ENCODE assay signal across 22 cellular contexts in the genomic region with DNA sequence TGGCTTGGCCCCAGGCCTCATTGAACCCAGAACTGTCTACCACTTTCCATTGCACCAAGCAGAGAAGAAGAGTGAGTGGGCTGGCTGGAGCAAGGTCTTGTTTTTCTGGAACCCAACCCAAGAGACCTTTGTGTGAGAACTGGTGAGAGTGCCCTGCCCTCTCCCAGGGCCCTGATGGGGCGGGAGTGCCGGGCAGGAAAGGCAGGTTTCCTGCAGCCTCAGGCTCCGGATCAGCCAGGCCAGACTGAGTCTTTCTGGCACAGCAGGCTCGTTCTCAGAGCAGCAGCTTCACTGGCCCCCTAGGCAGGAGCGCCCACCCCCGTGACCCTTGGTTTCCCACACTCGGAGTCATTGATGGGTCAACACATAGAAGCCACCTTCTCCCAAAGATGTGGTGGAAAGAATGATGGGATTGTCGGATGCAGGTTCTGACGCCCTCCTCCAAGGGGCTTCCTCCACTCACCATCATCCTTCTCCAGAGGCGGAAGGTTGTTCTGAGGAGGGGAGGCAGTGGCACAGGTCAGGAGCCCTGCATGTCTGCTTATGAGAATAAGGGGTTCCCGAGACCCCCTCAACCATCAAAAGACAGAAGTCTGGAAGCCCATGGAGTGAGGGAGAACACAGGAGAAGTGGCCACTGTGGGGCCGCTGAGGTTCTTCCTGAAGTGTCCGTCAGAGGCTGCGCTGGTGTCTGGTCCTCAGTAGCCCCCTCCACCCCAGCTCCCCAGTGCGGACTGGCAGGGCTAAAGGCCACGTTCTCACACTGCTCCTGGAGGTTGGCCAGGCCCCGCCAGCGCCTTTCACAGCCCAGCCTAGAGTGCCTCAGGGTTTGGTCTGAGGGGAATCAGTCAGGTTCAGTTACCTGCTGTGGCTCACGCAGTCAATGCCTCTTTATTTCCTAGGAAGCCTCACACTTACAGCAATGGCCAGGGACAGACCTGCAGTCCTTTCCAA.
DNase-seq lines count a peak whose midpoint lies in the region; ATAC-seq and TF ChIP-seq lines count a peak whose summit lies in the region.
"Had no signal": no experiment of that assay in that cellular context is flagged by ENCODE, and none has a peak within 500 bp of the region (broad histone marks: within the 10 kb centered on the region; RNA-seq: fewer than 3 reads in every experiment).

No MANE protein-coding gene starts in this region.

- TF ChIP-seq CTCF in heart right ventricle (IDR thresholded peaks at IDR 0.05) (no peak), left ventricle myocardium inferior (IDR thresholded peaks at IDR 0.05; ENCODE audit: borderline replicate concordance) (no peak), mucosa of descending colon (IDR thresholded peaks at IDR 0.05) (no peak), vagina (IDR thresholded peaks at IDR 0.05) (no peak)

- DNase-seq in heart right ventricle (no peak), left ventricle myocardium inferior (no peak), mucosa of descending colon (peak in 2 of 3 donors; percentile 47 to 64), vagina (ENCODE audit: extremely low spot score in 2 of 2) (no peak), RKO (ENCODE audit: low spot score) (no peak), SHP77 treated with DMSO at 0.1 percent for 48 hours (lab: John Stamatoyannopoulos, UW) (no peak), NCI-H446 treated with DMSO at 0.1 percent for 48 hours (lab: John Stamatoyannopoulos, UW) (no peak)
- DNase-seq: activated CD4-positive, alpha-beta T cell treated with anti-CD3 and anti-CD28 coated beads, Interleukin-2, amount 10 ng/mL, durations not matched to agents 7 days and 5 days; activated CD8-positive, alpha-beta memory T cell treated with anti-CD3 and anti-CD28 coated beads, Interleukin-2, amount 50 U/mL, for 4 hours; activated effector memory CD4-positive, alpha-beta T cell treated with anti-CD3 and anti-CD28 coated beads, Interleukin-2, amount 50 U/mL, for 16 hours; COR-L47; MG63; NCI-H1436 treated with DMSO at 0.1 percent for 48 hours; NCI-H69; SJCRH30; stimulated activated CD4-positive, alpha-beta T cell treated with anti-CD3 and anti-CD28 coated beads, Interleukin-4, amount 100 ng/mL, for 4 hours; stimulated activated naive CD8-positive, alpha-beta T cell treated with anti-CD3 and anti-CD28 coated beads, Interleukin-15, amount 100 ng/mL, for 72 hours; T-helper 1 cell had no signal

- H3K36me3 ChIP-seq in heart right ventricle, result no peaks in the 10 kb centered on the region
- no peaks in the 10 kb centered on the region for H3K36me3 ChIP-seq in left ventricle myocardium inferior
- H3K36me3 ChIP-seq in esophagus (ENCODE audit: control insufficient read depth in 2 of 2, insufficient read depth in 2 of 2, low read length in 1 of 2), result no peaks in the 10 kb centered on the region
- H3K36me3 ChIP-seq in mucosa of descending colon (ENCODE audit: low read depth), result no peaks in the 10 kb centered on the region
- H3K36me3 ChIP-seq in vagina, result no peaks in the 10 kb centered on the region
- H3K36me3 ChIP-seq: MG63, neural progenitor cell, prostate gland, SJCRH30, upper lobe of left lung had no signal

- intact Hi-C loops in heart right ventricle (cut with DNase I) (no loop called here), left ventricle myocardium inferior (cut with micrococcal nuclease) (no loop called here), mucosa of descending colon (cut with DNase I, micrococcal nuclease) (no loop called here), vagina (cut with DNase I) (no loop called here)

- H3K27me3 ChIP-seq in heart right ventricle, result no peaks in the 10 kb centered on the region
- no peaks in the 10 kb centered on the region for H3K27me3 ChIP-seq in left ventricle myocardium inferior (ENCODE audit: low read depth)
- no peaks in the 10 kb centered on the region for H3K27me3 ChIP-seq in esophagus (ENCODE audit: control insufficient read depth in 1 of 2, insufficient read depth in 2 of 2, low read length in 2 of 2)
- no peaks in the 10 kb centered on the region for H3K27me3 ChIP-seq in vagina
- H3K27me3 ChIP-seq: MG63, neural progenitor cell, SJCRH30, upper lobe of left lung had no signal

- ATAC-seq in heart right ventricle (peak; percentile 40 to 74 (median 66)), mucosa of descending colon (peak; percentile 70)
- ATAC-seq: stimulated activated naive CD8-positive, alpha-beta T cell treated with anti-CD3 and anti-CD28 coated beads, Interleukin-15, amount 100 ng/mL, for 72 hours had no signal

- peaks cover 0 to 5% (median 0%) of the 10 kb centered on the region in 11 donors for H3K9me3 ChIP-seq in heart right ventricle
- peaks cover 5% of the 10 kb centered on the region for H3K9me3 ChIP-seq in left ventricle myocardium inferior (replicated peaks)
- no peaks in the 10 kb centered on the region for H3K9me3 ChIP-seq in esophagus (ENCODE audit: control insufficient read depth in 2 of 2, insufficient read depth in 1 of 2, low read depth in 1 of 2, low read length in 1 of 2)
- H3K9me3 ChIP-seq in mucosa of descending colon, result no peaks in the 10 kb centered on the region
- H3K9me3 ChIP-seq in vagina, result no peaks in the 10 kb centered on the region
- H3K9me3 ChIP-seq: MG63, prostate gland had no signal

- peak overlapping the region in 3 of 10 donors; percentile 1 to 49 (median 12) for H3K27ac ChIP-seq in heart right ventricle
- H3K27ac ChIP-seq in left ventricle myocardium inferior (replicated peaks), result no peak overlapping the region
- H3K27ac ChIP-seq in esophagus (ENCODE audit: low read depth in 2 of 2, low read length in 1 of 2), result peak overlapping the region; percentile 81 to 96
- H3K27ac ChIP-seq in vagina, result peak overlapping the region; percentile 36
- H3K27ac ChIP-seq: neural progenitor cell, prostate gland, SJCRH30, upper lobe of left lung had no signal

- no peak for TF ChIP-seq POLR2A in vagina (IDR thresholded peaks at IDR 0.05)

- H3K4me3 ChIP-seq in heart right ventricle, result no peak overlapping the region
- no peak overlapping the region for H3K4me3 ChIP-seq in left ventricle myocardium inferior
- no peak overlapping the region for H3K4me3 ChIP-seq in esophagus (ENCODE audit: low read depth in 1 of 2, low read length in 2 of 2)
- no peak overlapping the region for H3K4me3 ChIP-seq in mucosa of descending colon
- H3K4me3 ChIP-seq in vagina, result no peak overlapping the region
- H3K4me3 ChIP-seq: MG63, neural progenitor cell, prostate gland, SJCRH30, upper lobe of left lung had no signal

- WGBS in heart right ventricle, 2 donors, result 76 to 78% methylated on average over 19 of the region's 19 CpGs
- WGBS in esophagus, 2 donors, result 58 to 59% methylated on average over 19 of the region's 19 CpGs

- H3K4me1 ChIP-seq in heart right ventricle (peaks cover 0 to 24% (median 5%) of the 10 kb centered on the region in 9 donors), left ventricle myocardium inferior (peaks cover 19% of the 10 kb centered on the region), esophagus (ENCODE audit: control insufficient read depth in 2 of 2, insufficient read depth in 2 of 2, low read length in 1 of 2) (peaks cover 11 to 35% of the 10 kb centered on the region in 2 donors), mucosa of descending colon (ENCODE audit: low read depth) (peaks cover 16% of the 10 kb centered on the region), vagina (peaks cover 21% of the 10 kb centered on the region)
- H3K4me1 ChIP-seq: neural progenitor cell, prostate gland, SJCRH30, upper lobe of left lung had no signal

Comparison
In these comparisons a context has a peak if more than half of its experiments do, and no peak if none do; other contexts are left out.
1. DNase-seq: peak in mucosa of descending colon (2 of 3); none in heart right ventricle (0 of 2), left ventricle myocardium inferior (single experiment), vagina (0 of 2), RKO (single experiment), SHP77 treated with DMSO at 0.1 percent for 48 hours (single experiment) and NCI-H446 treated with DMSO at 0.1 percent for 48 hours (single experiment).